ENCODE assay signal across 1 cellular context in the genomic region with DNA sequence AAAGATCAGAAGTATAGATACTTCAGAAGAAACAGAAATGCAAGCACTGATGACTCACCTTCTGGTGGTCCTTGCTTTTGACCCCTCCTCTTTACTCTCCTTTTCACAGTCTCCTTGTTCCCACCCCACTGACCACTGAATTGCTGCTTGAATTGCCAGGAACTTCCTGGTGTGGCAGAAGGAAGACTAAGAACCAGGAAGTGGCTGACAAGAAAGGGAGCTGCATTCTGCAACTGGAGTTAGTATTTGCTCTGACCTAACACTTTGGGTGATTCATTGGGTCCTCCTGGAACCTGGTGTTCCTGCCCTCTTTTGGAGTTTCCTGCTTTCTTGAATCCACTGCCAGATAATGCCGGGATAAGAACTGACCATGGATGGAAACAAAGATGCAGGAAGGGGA.
TF ChIP-seq lines count a peak whose summit lies in the region.

No MANE protein-coding gene starts in this region.

TF ChIP-seq in GM23338, 12 proteins besides CTCF, POLR2A, EP300 and RAD21 (continued from another document):
- TF ChIP-seq, protein P1, sequence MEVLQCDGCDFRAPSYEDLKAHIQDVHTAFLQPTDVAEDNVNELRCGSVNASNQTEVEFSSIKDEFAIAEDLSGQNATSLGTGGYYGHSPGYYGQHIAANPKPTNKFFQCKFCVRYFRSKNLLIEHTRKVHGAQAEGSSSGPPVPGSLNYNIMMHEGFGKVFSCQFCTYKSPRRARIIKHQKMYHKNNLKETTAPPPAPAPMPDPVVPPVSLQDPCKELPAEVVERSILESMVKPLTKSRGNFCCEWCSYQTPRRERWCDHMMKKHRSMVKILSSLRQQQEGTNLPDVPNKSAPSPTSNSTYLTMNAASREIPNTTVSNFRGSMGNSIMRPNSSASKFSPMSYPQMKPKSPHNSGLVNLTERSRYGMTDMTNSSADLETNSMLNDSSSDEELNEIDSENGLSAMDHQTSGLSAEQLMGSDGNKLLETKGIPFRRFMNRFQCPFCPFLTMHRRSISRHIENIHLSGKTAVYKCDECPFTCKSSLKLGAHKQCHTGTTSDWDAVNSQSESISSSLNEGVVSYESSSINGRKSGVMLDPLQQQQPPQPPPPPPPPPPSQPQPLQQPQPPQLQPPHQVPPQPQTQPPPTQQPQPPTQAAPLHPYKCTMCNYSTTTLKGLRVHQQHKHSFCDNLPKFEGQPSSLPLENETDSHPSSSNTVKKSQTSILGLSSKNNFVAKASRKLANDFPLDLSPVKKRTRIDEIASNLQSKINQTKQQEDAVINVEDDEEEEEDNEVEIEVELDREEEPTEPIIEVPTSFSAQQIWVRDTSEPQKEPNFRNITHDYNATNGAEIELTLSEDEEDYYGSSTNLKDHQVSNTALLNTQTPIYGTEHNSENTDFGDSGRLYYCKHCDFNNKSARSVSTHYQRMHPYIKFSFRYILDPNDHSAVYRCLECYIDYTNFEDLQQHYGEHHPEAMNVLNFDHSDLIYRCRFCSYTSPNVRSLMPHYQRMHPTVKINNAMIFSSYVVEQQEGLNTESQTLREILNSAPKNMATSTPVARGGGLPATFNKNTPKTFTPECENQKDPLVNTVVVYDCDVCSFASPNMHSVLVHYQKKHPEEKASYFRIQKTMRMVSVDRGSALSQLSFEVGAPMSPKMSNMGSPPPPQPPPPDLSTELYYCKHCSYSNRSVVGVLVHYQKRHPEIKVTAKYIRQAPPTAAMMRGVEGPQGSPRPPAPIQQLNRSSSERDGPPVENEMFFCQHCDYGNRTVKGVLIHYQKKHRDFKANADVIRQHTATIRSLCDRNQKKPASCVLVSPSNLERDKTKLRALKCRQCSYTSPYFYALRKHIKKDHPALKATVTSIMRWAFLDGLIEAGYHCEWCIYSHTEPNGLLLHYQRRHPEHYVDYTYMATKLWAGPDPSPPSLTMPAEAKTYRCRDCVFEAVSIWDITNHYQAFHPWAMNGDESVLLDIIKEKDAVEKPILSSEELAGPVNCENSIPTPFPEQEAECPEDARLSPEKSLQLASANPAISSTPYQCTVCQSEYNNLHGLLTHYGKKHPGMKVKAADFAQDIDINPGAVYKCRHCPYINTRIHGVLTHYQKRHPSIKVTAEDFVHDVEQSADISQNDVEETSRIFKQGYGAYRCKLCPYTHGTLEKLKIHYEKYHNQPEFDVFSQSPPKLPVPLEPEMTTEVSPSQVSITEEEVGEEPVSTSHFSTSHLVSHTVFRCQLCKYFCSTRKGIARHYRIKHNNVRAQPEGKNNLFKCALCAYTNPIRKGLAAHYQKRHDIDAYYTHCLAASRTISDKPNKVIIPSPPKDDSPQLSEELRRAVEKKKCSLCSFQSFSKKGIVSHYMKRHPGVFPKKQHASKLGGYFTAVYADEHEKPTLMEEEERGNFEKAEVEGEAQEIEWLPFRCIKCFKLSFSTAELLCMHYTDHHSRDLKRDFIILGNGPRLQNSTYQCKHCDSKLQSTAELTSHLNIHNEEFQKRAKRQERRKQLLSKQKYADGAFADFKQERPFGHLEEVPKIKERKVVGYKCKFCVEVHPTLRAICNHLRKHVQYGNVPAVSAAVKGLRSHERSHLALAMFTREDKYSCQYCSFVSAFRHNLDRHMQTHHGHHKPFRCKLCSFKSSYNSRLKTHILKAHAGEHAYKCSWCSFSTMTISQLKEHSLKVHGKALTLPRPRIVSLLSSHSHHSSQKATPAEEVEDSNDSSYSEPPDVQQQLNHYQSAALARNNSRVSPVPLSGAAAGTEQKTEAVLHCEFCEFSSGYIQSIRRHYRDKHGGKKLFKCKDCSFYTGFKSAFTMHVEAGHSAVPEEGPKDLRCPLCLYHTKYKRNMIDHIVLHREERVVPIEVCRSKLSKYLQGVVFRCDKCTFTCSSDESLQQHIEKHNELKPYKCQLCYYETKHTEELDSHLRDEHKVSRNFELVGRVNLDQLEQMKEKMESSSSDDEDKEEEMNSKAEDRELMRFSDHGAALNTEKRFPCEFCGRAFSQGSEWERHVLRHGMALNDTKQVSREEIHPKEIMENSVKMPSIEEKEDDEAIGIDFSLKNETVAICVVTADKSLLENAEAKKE (CRISPR knock-in tag; IDR thresholded peaks at IDR 0.05): no peak
- TF ChIP-seq POLR2AphosphoS5 (IDR thresholded peaks at IDR 0.05; ENCODE audit: low read depth): no peak
- TF ChIP-seq CREB1 (CRISPR knock-in tag; IDR thresholded peaks at IDR 0.05; ENCODE audit: low read depth): no peak
